ENCODE assay signal across 10 cellular contexts in genomic region chr9:134375430-134376385, GRCh38. TPM values are rescaled to one million over a fixed set of nuclear protein-coding genes. Genes with fewer than 3 reads are reported as not detected.
DNase-seq lines count a peak whose midpoint lies in the region; ATAC-seq, FAIRE-seq and TF ChIP-seq lines count a peak whose summit lies in the region.
"Had no signal": no experiment of that assay in that cellular context is flagged by ENCODE, and none has a peak within 500 bp of the region (broad histone marks: within the 10 kb centered on the region; RNA-seq: fewer than 3 reads in every experiment).

No MANE protein-coding gene starts in this region.

- H3K4me1 ChIP-seq in GM23248 (ENCODE audit: insufficient read depth) (peaks cover 23% of the 10 kb centered on the region), K562 (replicated peaks in 1 of 2; ENCODE audit: control insufficient read depth in 2 of 2, insufficient read depth in 2 of 2, low read length in 2 of 2) (peaks cover 0 to 90% of the 10 kb centered on the region in 2 experiments; a peak in 2 of 5 replicates)
- H3K4me1 ChIP-seq: HAP-1 had no signal

- H3K9ac ChIP-seq in GM23248, result peak overlapping the region; percentile 37
- H3K9ac ChIP-seq in K562 (ENCODE audit: insufficient read depth in 1 of 2, low read depth in 2 of 2, low read length in 2 of 2), result peak overlapping the region in 1 of 2 experiments; percentile 81; a peak in 2 of 4 replicates

- H3K36me3 ChIP-seq in GM23248 (ENCODE audit: low read depth) (no peaks in the 10 kb centered on the region), K562 (ENCODE audit: control insufficient read depth, insufficient read depth, low read length) (no peaks in the 10 kb centered on the region)
- H3K36me3 ChIP-seq: HAP-1 had no signal

- POLR2A ChIA-PET in K562 (lab: Yijun Ruan, JAX), result interaction anchor here (0.6 to 1.0 kb wide), 3 partner anchors 9 to 420 kb away, joined by 3 to 5 read pairs (median 3); no protein-coding TSS in a partner anchor

- no peaks in the 10 kb centered on the region for H3K9me3 Mint-ChIP-seq in natural killer cell treated with Interleukin-12 subunit alpha and Interleukin-12 subunit beta and Interleukin-15 and Interleukin-18, amount 100 ng/mL, for 72 hours
- no peaks in the 10 kb centered on the region for H3K9me3 Mint-ChIP-seq in HFFc6

- intact Hi-C loops in K562 (cut with micrococcal nuclease), result no loop called here

- no peak overlapping the region for H3K4me3 ChIP-seq in GM23248
- no peak overlapping the region for H3K4me3 ChIP-seq in K562
- H3K4me3 ChIP-seq: HAP-1 had no signal

- no peaks in the 10 kb centered on the region for H3K36me3 Mint-ChIP-seq in natural killer cell treated with Interleukin-12 subunit alpha and Interleukin-12 subunit beta and Interleukin-15 and Interleukin-18, amount 100 ng/mL, for 72 hours
- no peaks in the 10 kb centered on the region for H3K36me3 Mint-ChIP-seq in HFFc6 (ENCODE audit: low read depth)

- H3K79me2 ChIP-seq in GM23248 (ENCODE audit: insufficient read depth), result peaks cover 99% of the 10 kb centered on the region
- H3K79me2 ChIP-seq in K562 (ENCODE audit: control insufficient read depth, insufficient read depth, low read length), result peaks cover 9% of the 10 kb centered on the region; the same call in 2 of the 3 replicates

- H3K4me2 ChIP-seq in GM23248 (ENCODE audit: unreplicated experiment), result peak overlapping the region; percentile 13
- H3K4me2 ChIP-seq in K562 (ENCODE audit: insufficient read depth, low read length), result no peak overlapping the region

- H3K27ac Mint-ChIP-seq in natural killer cell treated with Interleukin-12 subunit alpha and Interleukin-12 subunit beta and Interleukin-15 and Interleukin-18, amount 100 ng/mL, for 72 hours, result peak overlapping the region in 1 of 2 donors; percentile 33
- H3K27ac Mint-ChIP-seq in HFFc6, result no peak overlapping the region

- no peaks in the 10 kb centered on the region for H3K9me2 ChIP-seq in GM23248 (ENCODE audit: insufficient read depth)

- peak; percentile 42 for ATAC-seq in K562
- ATAC-seq in natural killer cell treated with Interleukin-12 subunit alpha and Interleukin-12 subunit beta and Interleukin-15 and Interleukin-18, amount 100 ng/mL, for 72 hours, result no peak

- H3K4me3 Mint-ChIP-seq in natural killer cell treated with Interleukin-12 subunit alpha and Interleukin-12 subunit beta and Interleukin-15 and Interleukin-18, amount 100 ng/mL, for 72 hours, result no peak overlapping the region
- no peak overlapping the region for H3K4me3 Mint-ChIP-seq in HFFc6

- H4K20me1 ChIP-seq in GM23248 (ENCODE audit: insufficient read depth) (peaks cover 3% of the 10 kb centered on the region; the same call in 1 of the 2 replicates), K562 (replicated peaks; ENCODE audit: control insufficient read depth, insufficient read depth, low read length) (peaks cover 81% of the 10 kb centered on the region)

- peak overlapping the region; percentile 19; the same call in 1 of the 2 replicates for H3K27ac ChIP-seq in GM23248
- H3K27ac ChIP-seq in K562 (ENCODE audit: extremely low read depth, low read depth, low read length), result no peak overlapping the region

- TF ChIP-seq EP300 in K562 (IDR thresholded peaks at IDR 0.05; ENCODE audit: low read length), result no peak

- H3K9me3 ChIP-seq in GM23248 (ENCODE audit: low read depth) (no peaks in the 10 kb centered on the region), K562 (replicated peaks; ENCODE audit: control insufficient read depth, insufficient read depth, low read depth, low read length) (no peaks in the 10 kb centered on the region)
- H3K9me3 ChIP-seq: HAP-1 had no signal

- peaks cover 0 to 3% of the 10 kb centered on the region in 2 donors for H3K27me3 Mint-ChIP-seq in natural killer cell treated with Interleukin-12 subunit alpha and Interleukin-12 subunit beta and Interleukin-15 and Interleukin-18, amount 100 ng/mL, for 72 hours
- H3K27me3 Mint-ChIP-seq in HFFc6 (ENCODE audit: insufficient read depth), result no peaks in the 10 kb centered on the region

- BruUV-seq in K562 (replicated peaks; lab: Mats Ljungman, UMichigan), result no TSS peak

- no peaks in the 10 kb centered on the region for H3K9me1 ChIP-seq in K562 (ENCODE audit: control insufficient read depth, insufficient read depth, low read length)

- H3F3A ChIP-seq in GM23248 (ENCODE audit: insufficient read depth), result no peaks in the 10 kb centered on the region

- TF ChIP-seq CTCF in K562 (IDR thresholded peaks at IDR 0.05 in 2 of 3, conservative IDR thresholded peaks at IDR 0.05 in 1 of 3; ENCODE audit: insufficient read depth in 2 of 3, low read depth in 1 of 3, low read length in 3 of 3), result no peak
- no peak for TF ChIP-seq CTCF in HFFc6 (IDR thresholded peaks at IDR 0.05)

- no peak for TF ChIP-seq RAD21 in K562 (CRISPR knock-in tag; conservative IDR thresholded peaks at IDR 0.05 in 1 of 2, IDR thresholded peaks at IDR 0.05 in 1 of 2)

- DNase-seq in GM23248 (peak; percentile 56), K562 (ENCODE audit: extremely low read depth in 1 of 4, low spot score in 3 of 4) (peak in 2 of 4 experiments; percentile 39 to 44), hippocampal formation (lab: John Stamatoyannopoulos, UW) (peak; percentile 33 to 44), retina (peak; percentile 72), SKM-1 (lab: John Stamatoyannopoulos, UW; ENCODE audit: unreplicated experiment) (no peak), NCI-H510A (lab: John Stamatoyannopoulos, UW) (no peak), HFFc6 (no peak)
- no peak for DNase-seq in natural killer cell treated with Interleukin-12 subunit alpha and Interleukin-12 subunit beta and Interleukin-15 and Interleukin-18, amount 100 ng/mL, for 72 hours (ENCODE audit: low spot score)
- DNase-seq: NCI-H1436 had no signal

- no peak for FAIRE-seq in K562 (lab: Jason Lieb, UNC)

- H2AFZ ChIP-seq in GM23248 (no peak overlapping the region), K562 (ENCODE audit: low read depth, low read length) (no peak overlapping the region)

- H3K4me1 Mint-ChIP-seq in natural killer cell treated with Interleukin-12 subunit alpha and Interleukin-12 subunit beta and Interleukin-15 and Interleukin-18, amount 100 ng/mL, for 72 hours (ENCODE audit: low read depth in 2 of 2), result peaks cover 6 to 17% of the 10 kb centered on the region in 2 donors
- peaks cover 17% of the 10 kb centered on the region for H3K4me1 Mint-ChIP-seq in HFFc6 (ENCODE audit: low read depth)

- in situ Hi-C loops in GM23248 (cut with MboI), result no loop called here
- in situ Hi-C loops in K562 (cut with MboI), result no loop called here

- CTCF ChIA-PET in K562 (lab: Yijun Ruan, JAX; ENCODE audit: low intra/inter-chr PET ratio), result no interaction called here

- WGBS in GM23248 (ENCODE audit: low coverage in 1 of 2, low lambda C conversion rate in 2 of 2, missing lambda C conversion rate in 2 of 2), 2 experiments, result 35% methylated on average over 25 to 34 of the region's 38 CpGs
- WGBS in K562 (ENCODE audit: insufficient coverage, low coverage, missing lambda C conversion rate), result 47% methylated on average over 13 of the region's 38 CpGs

- no peak for TF ChIP-seq POLR2A in K562 (conservative IDR thresholded peaks at IDR 0.05)

- H3K27me3 ChIP-seq in GM23248 (replicated peaks; ENCODE audit: insufficient read depth) (no peaks in the 10 kb centered on the region), K562 (ENCODE audit: control insufficient read depth in 2 of 2, insufficient read depth in 2 of 2, low read length in 2 of 2) (no peaks in the 10 kb centered on the region)

TF ChIP-seq in K562, 482 proteins besides CTCF, POLR2A, EP300 and RAD21 (continues in another document):
- 0 out of 2 replicates have a peak, but pooled peaks have one; percentile 49 for TF ChIP-seq ZBTB33 (CRISPR knock-in tag; IDR thresholded peaks at IDR 0.05)

RNA-seq across cellular contexts. Expression of gene RXRA, which starts 49.5 kb away (rescaled TPM):
- 26.1 and 34.8 TPM in 2 replicates for total RNA-seq in GM23248 (2014; rRNA removed; shearing (Covaris generic))
- 3.5 and 3.9 TPM in 2 replicates for polyA plus RNA-seq in GM23248 (2016; fragmentation: Nextera tagmentation; extraction: Ambion mirVana)
- 9.2 and 26.3 TPM in 2 replicates for total RNA-seq in K562 (2011; cell fraction: chromatin; rRNA removed; ENCODE audit: low replicate concordance)
- 12.6 and 15.3 TPM in 2 replicates for total RNA-seq in K562 (2011; cell fraction: nucleolus; rRNA removed)
- total RNA-seq in K562 (2011; cell fraction: nucleoplasm; rRNA removed), result 9.4 and 10.3 TPM in 2 replicates
- total RNA-seq in K562 (2014; rRNA removed), result 9.6 and 11.0 TPM in 2 replicates
- 1.5 and 1.8 TPM in 2 replicates for total RNA-seq in K562 (2014; rRNA removed; fragmentation: Illumina TruSeq; extraction: Trizol)
- total RNA-seq in K562 (2015; rRNA removed; fragmentation: Illumina TruSeq; extraction: Trizol), result 4.2 and 5.7 TPM in 2 replicates
- total RNA-seq in K562 (2021), result 21.4 and 23.6 TPM in 2 replicates
- 4.0 and 4.6 TPM in 2 replicates for polyA plus RNA-seq in K562 (2011; rRNA removed)
- polyA plus RNA-seq in K562 (2011; cell fraction: cytosol; rRNA removed), result 8.4 and 14.0 TPM in 2 replicates
- polyA plus RNA-seq in K562 (2011; cell fraction: nucleus; rRNA removed), result 7.8 and 14.2 TPM in 2 replicates
- 13.9 and 14.6 TPM in 2 replicates for polyA plus RNA-seq in K562 (2012)
- polyA plus RNA-seq in K562 (2014; fragmentation: Illumina TruSeq; extraction: Trizol), result 5.2 and 14.5 TPM in 2 replicates
- polyA plus RNA-seq in K562 (2014; fragmentation: Nextera tagmentation; extraction: Ambion mirVana), result under 1 TPM; 0.35 to 0.56 TPM
- 6.8 and 14.8 TPM in 2 replicates for polyA plus RNA-seq in K562 (2014; rRNA removed)
- polyA minus RNA-seq in K562 (2011; rRNA and poly(A)+ RNA removed), result 2.2 and 4.3 TPM in 2 replicates
- 13.6 and 24.3 TPM in 2 replicates for polyA minus RNA-seq in K562 (2011; cell fraction: cytosol; rRNA and poly(A)+ RNA removed)
- polyA minus RNA-seq in K562 (2011; cell fraction: nucleus; rRNA and poly(A)+ RNA removed), result 6.7 and 8.4 TPM in 2 replicates
- total RNA-seq in natural killer cell treated with Interleukin-12 subunit alpha and Interleukin-12 subunit beta and Interleukin-15 and Interleukin-18, amount 100 ng/mL, for 72 hours, result 1 to 10 TPM; 3.8 to 4.9 TPM
- total RNA-seq in HFFc6 (2021; fragmentation: NEBNext Ultra II Directional; extraction: Animal tissue kit (Norgen Biotek cat#: 25700)), result 10 to 100 TPM; 23.2 to 31.9 (median 28.0) TPM

Comparison
In these comparisons a context has a peak if more than half of its experiments do, and no peak if none do; other contexts are left out.
1. DNase-seq: peak in GM23248 (single experiment), hippocampal formation (2 of 2) and retina (single experiment); none in SKM-1 (single experiment), NCI-H510A (single experiment), natural killer cell treated with Interleukin-12 subunit alpha and Interleukin-12 subunit beta and Interleukin-15 and Interleukin-18, amount 100 ng/mL, for 72 hours (single experiment) and HFFc6 (single experiment).